14 cellular contexts compared by ENCODE assay signal in the genomic region with DNA sequence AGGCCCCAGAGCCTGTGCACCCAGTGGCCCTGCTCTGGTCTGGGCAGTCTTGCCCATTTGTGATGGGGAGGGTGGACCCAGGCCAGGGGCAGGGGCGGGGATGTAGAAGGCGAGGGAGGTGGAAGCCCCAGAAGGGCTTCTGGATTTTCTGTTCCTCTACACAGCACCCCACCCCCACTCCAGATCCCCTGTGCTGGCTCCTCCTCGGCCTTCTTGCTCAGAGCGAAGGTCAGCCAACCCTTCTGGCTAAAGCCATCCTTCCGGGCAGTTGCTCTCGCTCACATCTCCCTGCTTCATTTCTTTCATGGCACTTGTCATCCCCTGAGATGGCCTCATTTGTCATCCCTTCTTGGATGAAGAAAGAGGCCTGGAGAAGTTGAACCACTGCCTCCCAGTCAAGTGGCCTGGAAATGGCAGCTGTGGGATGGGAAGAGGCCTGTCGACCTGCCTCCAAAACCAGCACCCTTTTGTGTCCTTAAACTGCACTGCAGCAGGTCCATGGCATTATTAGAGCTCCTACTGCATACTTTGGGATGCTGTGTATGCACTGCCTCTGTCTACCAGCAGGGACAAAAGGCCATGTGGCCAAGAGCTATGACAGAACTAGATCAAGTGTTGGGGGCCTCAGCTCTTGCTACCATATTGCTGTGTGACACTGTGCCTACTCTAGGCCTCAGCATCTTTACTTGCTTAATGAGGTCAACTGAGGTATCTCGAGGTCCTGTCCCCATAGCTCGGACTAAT. TPM values are rescaled to one million over a fixed set of nuclear protein-coding genes. Genes with fewer than 3 reads are reported as not detected.
DNase-seq lines count a peak whose midpoint lies in the region; ATAC-seq, FAIRE-seq and TF ChIP-seq lines count a peak whose summit lies in the region.
"Had no signal": no experiment of that assay in that cellular context is flagged by ENCODE, and none has a peak within 500 bp of the region (broad histone marks: within the 10 kb centered on the region; RNA-seq: fewer than 3 reads in every experiment).

No MANE protein-coding gene starts in this region.

- no peak overlapping the region for H4K5ac ChIP-seq in H1 (ENCODE audit: insufficient read length, low read depth, low read length)

- POLR2A ChIA-PET in A673 (lab: Charles Lee; ENCODE audit: low non-redundant PET) = no interaction called here
- POLR2A ChIA-PET in HCT116 (lab: Charles Lee) = no interaction called here
- POLR2A ChIA-PET in H1 (lab: Charles Lee; ENCODE audit: partially characterized antibody) = interaction anchor here (2.0 kb wide), 1 partner anchor 12 kb away, joined by 6 read pairs; no protein-coding TSS in a partner anchor
- POLR2A ChIA-PET in naive thymus-derived CD4-positive, alpha-beta T cell (lab: Charles Lee) = interaction anchor here (1.1 to 1.8 kb wide), 2 partner anchors 11 to 20 kb away, joined by 3 to 6 read pairs; a partner anchor contains a TSS

- intact Hi-C loops in A673 (cut with micrococcal nuclease; ENCODE audit: unreplicated experiment) (no loop called here), HCT116 (cut with micrococcal nuclease) (no loop called here), mucosa of descending colon (cut with DNase I, micrococcal nuclease) (no loop called here)
- intact Hi-C loops in naive thymus-derived CD4-positive, alpha-beta T cell (cut with micrococcal nuclease) = no loop called here

- H3K79me2 ChIP-seq in HCT116 (ENCODE audit: insufficient read depth, low read length) (peaks cover 83% of the 10 kb centered on the region), H1 (ENCODE audit: control insufficient read depth in 1 of 2, insufficient read depth in 2 of 2, low read length in 2 of 2) (peaks cover 0 to 6% of the 10 kb centered on the region in 2 experiments; a peak in 1 of 4 replicates)

- H3K56ac ChIP-seq in H1 (replicated peaks; ENCODE audit: insufficient read length, low read depth, low read length) = no peak overlapping the region

- H4K20me1 ChIP-seq in HCT116 (ENCODE audit: insufficient read depth) = no peaks in the 10 kb centered on the region
- H4K20me1 ChIP-seq in H1 (replicated peaks in 1 of 2; ENCODE audit: control insufficient read depth in 1 of 2, insufficient read depth in 2 of 2, low read length in 2 of 2) = peaks cover 1 to 26% of the 10 kb centered on the region in 2 experiments

- H3K9ac ChIP-seq in HCT116 (ENCODE audit: low read length) (no peak overlapping the region), H1 (replicated peaks in 1 of 4; ENCODE audit: extremely low read depth in 1 of 4, low read depth in 3 of 4, low read length in 3 of 4) (no peak overlapping the region)

- no peak overlapping the region for H2AK5ac ChIP-seq in H1 (ENCODE audit: low read depth, low read length)

- no peak for TF ChIP-seq EP300 in H1 (IDR thresholded peaks at IDR 0.05; ENCODE audit: borderline replicate concordance in 1 of 2, low read depth in 2 of 2, low read length in 2 of 2)

- no peak overlapping the region for H2BK120ac ChIP-seq in H1 (replicated peaks; ENCODE audit: low read depth, low read length)

- peaks cover 6 to 24% (median 12%) of the 10 kb centered on the region in 7 donors for H3K4me1 Mint-ChIP-seq in naive thymus-derived CD4-positive, alpha-beta T cell

- TF ChIP-seq POLR2A in HCT116 (IDR thresholded peaks at IDR 0.05; ENCODE audit: borderline replicate concordance, extremely low read depth, insufficient read depth, insufficient read length) (no peak), H1 (IDR thresholded peaks at IDR 0.05; ENCODE audit: control extremely low read depth in 1 of 2, low read depth in 2 of 2, low read length in 2 of 2) (no peak)

- H3K9me3 Mint-ChIP-seq in naive thymus-derived CD4-positive, alpha-beta T cell = no peaks in the 10 kb centered on the region
- H3K9me3 Mint-ChIP-seq: T-helper 2 cell treated with Interferon-gamma antibody and Interleukin-4, amounts not matched to agents 5 μg/mL and 100 μg/mL, for 36 hours had no signal

- no peaks in the 10 kb centered on the region for H3K27me3 Mint-ChIP-seq in naive thymus-derived CD4-positive, alpha-beta T cell

- DNase-seq in A673 (ENCODE audit: low spot score) (no peak), HCT116 (ENCODE audit: low read depth, low spot score) (no peak), H1 (ENCODE audit: low read depth in 1 of 2, low spot score in 2 of 2) (no peak), HK-2 (ENCODE audit: unreplicated experiment) (no peak), SK-N-DZ (ENCODE audit: low spot score) (no peak), GM20000 (ENCODE audit: low spot score) (no peak), mucosa of descending colon (no peak)
- no peak for DNase-seq in naive thymus-derived CD4-positive, alpha-beta T cell
- DNase-seq: activated CD4-positive, alpha-beta T cell treated with anti-CD3 and anti-CD28 coated beads, Interleukin-2, amount 50 U/mL, for 48 hours; left cardiac atrium; NCI-H1092; stimulated activated CD4-positive, alpha-beta T cell treated with anti-CD3 and anti-CD28 coated beads, Interleukin-15, amount 100 ng/mL, for 24 hours had no signal

- no peak for FAIRE-seq in H1 (lab: Jason Lieb, UNC)
- FAIRE-seq: RCC 7860 had no signal

- H2AFZ ChIP-seq in HCT116 (ENCODE audit: low read depth, low read length, poor library complexity, severe bottlenecking) = no peak overlapping the region
- H2AFZ ChIP-seq in H1 (ENCODE audit: low read length) = no peak overlapping the region

- RAD21 ChIA-PET in HCT116 (lab: Charles Lee; ENCODE audit: low non-redundant PET in 1 of 2, low total read pairs in 2 of 2, uncharacterized antibody in 2 of 2, unreplicated experiment in 2 of 2) = no interaction called here

- no peak for TF ChIP-seq RAD21 in HCT116 (IDR thresholded peaks at IDR 0.05; ENCODE audit: low read depth)
- no peak for TF ChIP-seq RAD21 in H1 (IDR thresholded peaks at IDR 0.05 in 1 of 2, conservative IDR thresholded peaks at IDR 0.05 in 1 of 2; ENCODE audit: low read depth in 2 of 2, low read length in 2 of 2)

- peaks cover 4 to 27% (median 10%) of the 10 kb centered on the region in 5 donors for H3K36me3 Mint-ChIP-seq in naive thymus-derived CD4-positive, alpha-beta T cell

- no peak overlapping the region for H2BK5ac ChIP-seq in H1 (ENCODE audit: low read depth, low read length)

- H3K4ac ChIP-seq in H1 (replicated peaks; ENCODE audit: insufficient read length, low read depth, low read length) = no peak overlapping the region

- H2BK20ac ChIP-seq in H1 (ENCODE audit: low read length) = no peak overlapping the region

- no peak overlapping the region for H3K18ac ChIP-seq in H1 (ENCODE audit: extremely low read depth, low read length)

- no peaks in the 10 kb centered on the region for H3K9me2 ChIP-seq in HCT116 (ENCODE audit: insufficient read depth)

- 90% methylated on average over 8 of the region's 9 CpGs; no CpG with 5 or more reads in 1 of the 2 experiments for WGBS in H1 (ENCODE audit: extremely low coverage in 1 of 2, insufficient coverage in 1 of 2, insufficient read length in 1 of 2, insufficient replicate concordance in 2 of 2, low coverage in 1 of 2, low lambda C conversion rate in 2 of 2, missing lambda C conversion rate in 1 of 2), 2 experiments

- TF ChIP-seq CTCF in A673 (conservative IDR thresholded peaks at IDR 0.05; ENCODE audit: low read depth, low read length) (peak; percentile 16; the same call in 1 of the 2 replicates), HCT116 (IDR thresholded peaks at IDR 0.05 in 2 of 3, conservative IDR thresholded peaks at IDR 0.05 in 1 of 3; ENCODE audit: borderline replicate concordance in 1 of 3, insufficient read depth in 1 of 3, low read depth in 2 of 3, low read length in 2 of 3) (peak in 2 of 3 experiments; percentile 42 to 45; a peak in 4 of 6 replicates), H1 (IDR thresholded peaks at IDR 0.05; ENCODE audit: control extremely low read depth in 1 of 3, insufficient read depth in 1 of 3, low read depth in 1 of 3, low read length in 3 of 3) (peak in 1 of 3 experiments; percentile 27; a peak in 1 of 4 replicates), GM20000 (IDR thresholded peaks at IDR 0.05; ENCODE audit: extremely low read depth, missing control alignments) (no peak), mucosa of descending colon (IDR thresholded peaks at IDR 0.05) (no peak)

- H3K4me2 ChIP-seq in HCT116 (ENCODE audit: low read length) = no peak overlapping the region
- H3K4me2 ChIP-seq in H1 (ENCODE audit: insufficient read depth in 1 of 2, low read depth in 2 of 2, low read length in 2 of 2) = no peak overlapping the region

- H2BK15ac ChIP-seq in H1 (ENCODE audit: low read length) = no peak overlapping the region

- no peaks in the 10 kb centered on the region for H3K27me3 ChIP-seq in A673 (replicated peaks; ENCODE audit: insufficient read depth, low read depth, low read length, poor library complexity)
- H3K27me3 ChIP-seq in HCT116 (ENCODE audit: insufficient read depth, low read length) = no peaks in the 10 kb centered on the region
- H3K27me3 ChIP-seq in H1 (replicated peaks in 1 of 4; ENCODE audit: control insufficient read depth in 3 of 4, extremely low read depth in 1 of 4, insufficient read depth in 3 of 4, low read length in 3 of 4) = no peaks in the 10 kb centered on the region
- H3K27me3 ChIP-seq in naive thymus-derived CD4-positive, alpha-beta T cell (ENCODE audit: control insufficient read depth in 2 of 2, insufficient read depth in 2 of 2, low read length in 2 of 2) = no peaks in the 10 kb centered on the region

- H3K23ac ChIP-seq in H1 (ENCODE audit: insufficient read length) = no peak overlapping the region

- ATAC-seq in HCT116 (peak; percentile 35; the same call in 1 of the 2 replicates), mucosa of descending colon (no peak)
- peak; percentile 34 for ATAC-seq in naive thymus-derived CD4-positive, alpha-beta T cell

- H3K23me2 ChIP-seq in H1 (ENCODE audit: low read depth, low read length) = no peaks in the 10 kb centered on the region

- no peak overlapping the region for H3K4me3 ChIP-seq in A673 (ENCODE audit: low read depth, low read length, poor library complexity, severe bottlenecking)
- H3K4me3 ChIP-seq in HCT116 (replicated peaks in 1 of 2; ENCODE audit: low read depth in 1 of 2, low read length in 2 of 2) = no peak overlapping the region
- no peak overlapping the region for H3K4me3 ChIP-seq in H1 (ENCODE audit: extremely low read depth in 1 of 4, insufficient read depth in 2 of 4, low read depth in 3 of 4, low read length in 4 of 4)
- H3K4me3 ChIP-seq in naive thymus-derived CD4-positive, alpha-beta T cell (ENCODE audit: low read length) = no peak overlapping the region
- no peak overlapping the region for H3K4me3 ChIP-seq in mucosa of descending colon

- no peak overlapping the region for H3K14ac ChIP-seq in H1 (ENCODE audit: insufficient read length)

- no peak overlapping the region; the same call in 1 of the 2 replicates for H4K8ac ChIP-seq in H1 (ENCODE audit: extremely low read depth, insufficient read depth, low read length)

- no peaks in the 10 kb centered on the region for H3K4me1 ChIP-seq in A673 (ENCODE audit: insufficient read depth, low read length, poor library complexity, severe bottlenecking)
- H3K4me1 ChIP-seq in HCT116 (ENCODE audit: control insufficient read depth in 1 of 2, insufficient read depth in 2 of 2, low read length in 2 of 2) = peaks cover 18 to 22% of the 10 kb centered on the region in 2 experiments
- H3K4me1 ChIP-seq in H1 (replicated peaks in 1 of 4; ENCODE audit: control insufficient read depth in 3 of 4, insufficient read depth in 4 of 4, low read length in 3 of 4) = peaks cover 0 to 2% (median 0%) of the 10 kb centered on the region in 4 experiments; a peak in 1 of 7 replicates
- no peaks in the 10 kb centered on the region for H3K4me1 ChIP-seq in naive thymus-derived CD4-positive, alpha-beta T cell (ENCODE audit: control insufficient read depth in 2 of 2, insufficient read depth in 2 of 2, low read length in 2 of 2)
- H3K4me1 ChIP-seq in mucosa of descending colon (ENCODE audit: low read depth) = no peaks in the 10 kb centered on the region

- H3K27ac Mint-ChIP-seq in naive thymus-derived CD4-positive, alpha-beta T cell = peak overlapping the region in 1 of 9 donors; percentile 56
- H3K27ac Mint-ChIP-seq: T-helper 2 cell treated with Interferon-gamma antibody and Interleukin-4, amounts not matched to agents 5 μg/mL and 100 μg/mL, for 36 hours had no signal

- H3K9me3 ChIP-seq in A673 (ENCODE audit: low read depth, low read length, poor library complexity, severe bottlenecking) = no peaks in the 10 kb centered on the region
- no peaks in the 10 kb centered on the region for H3K9me3 ChIP-seq in HCT116 (ENCODE audit: control insufficient read depth in 1 of 2, insufficient read depth in 1 of 2, low read depth in 1 of 2, low read length in 2 of 2)
- H3K9me3 ChIP-seq in H1 (ENCODE audit: insufficient read depth in 2 of 2, low read depth in 1 of 2, low read length in 1 of 2) = no peaks in the 10 kb centered on the region
- no peaks in the 10 kb centered on the region for H3K9me3 ChIP-seq in naive thymus-derived CD4-positive, alpha-beta T cell (ENCODE audit: control insufficient read depth in 2 of 3, low read length in 3 of 3)
- H3K9me3 ChIP-seq in mucosa of descending colon = no peaks in the 10 kb centered on the region

- CTCF ChIA-PET in A673 (lab: Charles Lee) (interaction anchor here (0.6 to 0.9 kb wide), 3 partner anchors 13 to 27 kb away, joined by 4 to 5 read pairs (median 4); no protein-coding TSS in a partner anchor), HCT116 (lab: Charles Lee) (interaction anchor here (0.9 to 1.5 kb wide), 5 partner anchors 12 to 154 kb away, joined by 3 to 4 read pairs (median 4); no protein-coding TSS in a partner anchor), H1 (lab: Charles Lee; ENCODE audit: partially characterized antibody) (interaction anchor here (0.5 to 8.5 kb wide), 22 partner anchors 11 to 659 kb away, joined by 3 to 92 read pairs (median 4); a partner anchor contains a TSS)
- CTCF ChIA-PET in naive thymus-derived CD4-positive, alpha-beta T cell (lab: Charles Lee) = interaction anchor here (0.5 to 1.9 kb wide), 5 partner anchors 10 to 45 kb away, joined by 3 to 7 read pairs (median 5); no protein-coding TSS in a partner anchor

- no peak overlapping the region for H4K91ac ChIP-seq in H1 (replicated peaks; ENCODE audit: insufficient read length, low read length)

- peaks cover 23% of the 10 kb centered on the region for H3K36me3 ChIP-seq in A673 (ENCODE audit: insufficient read depth, low read length, poor library complexity, severe bottlenecking)
- peaks cover 24 to 29% of the 10 kb centered on the region in 2 experiments; a peak in 3 of 4 replicates for H3K36me3 ChIP-seq in HCT116 (ENCODE audit: control insufficient read depth in 1 of 2, insufficient read depth in 2 of 2, low read length in 2 of 2)
- H3K36me3 ChIP-seq in H1 (ENCODE audit: control insufficient read depth in 2 of 4, insufficient read depth in 4 of 4, low read length in 3 of 4) = peaks cover 2 to 19% (median 8%) of the 10 kb centered on the region in 4 experiments; a peak in 5 of 8 replicates
- peaks cover 0 to 59% (median 5%) of the 10 kb centered on the region in 3 experiments for H3K36me3 ChIP-seq in naive thymus-derived CD4-positive, alpha-beta T cell (ENCODE audit: control insufficient read depth in 2 of 3, insufficient read depth in 3 of 3, low read length in 3 of 3)
- peaks cover 2% of the 10 kb centered on the region for H3K36me3 ChIP-seq in mucosa of descending colon (ENCODE audit: low read depth)

- BruUV-seq in A673 (replicated peaks; lab: Mats Ljungman, UMichigan) (no TSS peak), HCT116 (replicated peaks; lab: Mats Ljungman, UMichigan) (no TSS peak)

- H3K79me1 ChIP-seq in H1 (ENCODE audit: low read depth, low read length) = peaks cover 11% of the 10 kb centered on the region

- H3K27ac ChIP-seq in A673 (ENCODE audit: low read depth, low read length, poor library complexity, severe bottlenecking) = no peak overlapping the region
- no peak overlapping the region for H3K27ac ChIP-seq in HCT116 (ENCODE audit: low read depth, low read length)
- no peak overlapping the region for H3K27ac ChIP-seq in H1 (ENCODE audit: low read depth, low read length)
- no peak overlapping the region for H3K27ac ChIP-seq in naive thymus-derived CD4-positive, alpha-beta T cell (ENCODE audit: low read depth, low read length)

- H2BK12ac ChIP-seq in H1 (ENCODE audit: low read depth, low read length) = no peak overlapping the region

- no peak overlapping the region for H3K4me3 Mint-ChIP-seq in naive thymus-derived CD4-positive, alpha-beta T cell
- H3K4me3 Mint-ChIP-seq: T-helper 2 cell treated with Interferon-gamma antibody and Interleukin-4, amounts not matched to agents 5 μg/mL and 100 μg/mL, for 36 hours had no signal

RNA-seq across cellular contexts. Expression of a gene that starts 19.9 kb away (rescaled TPM):
- total RNA-seq in A673 (2021) = 22.9 and 25.9 TPM in 2 replicates
- total RNA-seq in HCT116 (2021; ENCODE audit: unreplicated experiment) = 31.9 TPM
- polyA plus RNA-seq in HCT116 (2012) = 43.0 and 49.4 TPM in 2 replicates
- 28.9 and 33.3 TPM in 2 replicates for total RNA-seq in H1 (2021; fragmentation: NEBNext Ultra II Directional; extraction: Animal tissue kit (Norgen Biotek cat#: 25700))
- 75.9 and 82.7 TPM in 2 replicates for polyA plus RNA-seq in H1 (2011; rRNA removed)
- polyA plus RNA-seq in H1 (2011; cell fraction: cytosol; rRNA removed) = 32.6 TPM
- polyA plus RNA-seq in H1 (2011; cell fraction: nucleus; rRNA removed) = 44.3 TPM
- 23.4 to 37.5 TPM (median 32.2 TPM) in 4 replicates for polyA plus RNA-seq in H1 (2012, experiment 1 of 2)
- polyA plus RNA-seq in H1 (2012, experiment 2 of 2) = 31.5 TPM
- polyA plus RNA-seq in H1 (2013, experiment 1 of 2) = 51.2 TPM
- 59.3 TPM for polyA plus RNA-seq in H1 (2013, experiment 2 of 2)
- 63.8 and 102 TPM in 2 replicates for polyA minus RNA-seq in H1 (2011; rRNA and poly(A)+ RNA removed)
- polyA minus RNA-seq in H1 (2011; cell fraction: cytosol; rRNA and poly(A)+ RNA removed) = 37.4 TPM
- polyA minus RNA-seq in H1 (2011; cell fraction: nucleus; rRNA and poly(A)+ RNA removed) = 12.9 TPM
- 10 to 100 TPM; 16.0 to 27.6 (median 20.8) TPM for total RNA-seq in naive thymus-derived CD4-positive, alpha-beta T cell
- polyA plus RNA-seq in naive thymus-derived CD4-positive, alpha-beta T cell = 10 to 100 TPM; 18.1 to 29.3 TPM
- 39.0 and 41.6 TPM in 2 replicates for polyA plus RNA-seq in SK-N-DZ (2014; cell fraction: cytosol; rRNA removed)
- polyA plus RNA-seq in SK-N-DZ (2014; cell fraction: nucleus; rRNA removed) = 19.4 and 20.3 TPM in 2 replicates
- total RNA-seq in mucosa of descending colon = 10 to 100 TPM; 21.2 to 34.3 (median 23.3) TPM

RNA-seq across cellular contexts. Expression of a gene that starts 20.7 kb away (rescaled TPM):
- total RNA-seq in A673 (2021) (169 and 203 TPM in 2 replicates), HCT116 (2021; ENCODE audit: unreplicated experiment) (114 TPM), mucosa of descending colon (10 to 100 TPM; 90.1 to 94.4 (median 94.1) TPM)
- 69.3 and 94.4 TPM in 2 replicates for polyA plus RNA-seq in HCT116 (2012)
- 184 and 185 TPM in 2 replicates for total RNA-seq in H1 (2021; fragmentation: NEBNext Ultra II Directional; extraction: Animal tissue kit (Norgen Biotek cat#: 25700))
- 131 and 141 TPM in 2 replicates for polyA plus RNA-seq in H1 (2011; rRNA removed)
- 114 TPM for polyA plus RNA-seq in H1 (2011; cell fraction: cytosol; rRNA removed)
- polyA plus RNA-seq in H1 (2011; cell fraction: nucleus; rRNA removed) = 64.5 TPM
- 130 to 225 TPM (median 146 TPM) in 4 replicates for polyA plus RNA-seq in H1 (2012, experiment 1 of 2)
- polyA plus RNA-seq in H1 (2012, experiment 2 of 2) = 129 TPM
- polyA plus RNA-seq in H1 (2013, experiment 1 of 2) = 239 TPM
- 238 TPM for polyA plus RNA-seq in H1 (2013, experiment 2 of 2)
- 96.4 and 107 TPM in 2 replicates for polyA minus RNA-seq in H1 (2011; rRNA and poly(A)+ RNA removed)
- polyA minus RNA-seq in H1 (2011; cell fraction: cytosol; rRNA and poly(A)+ RNA removed) = 47.3 TPM
- 89.1 TPM for polyA minus RNA-seq in H1 (2011; cell fraction: nucleus; rRNA and poly(A)+ RNA removed)
- 100 to 1,000 TPM; 131 to 167 (median 140) TPM for total RNA-seq in naive thymus-derived CD4-positive, alpha-beta T cell
- 100 to 1,000 TPM; 128 to 134 TPM for polyA plus RNA-seq in naive thymus-derived CD4-positive, alpha-beta T cell
- 79.0 and 79.5 TPM in 2 replicates for polyA plus RNA-seq in SK-N-DZ (2014; cell fraction: cytosol; rRNA removed)
- polyA plus RNA-seq in SK-N-DZ (2014; cell fraction: nucleus; rRNA removed) = 52.4 and 140 TPM in 2 replicates

RNA-seq across cellular contexts. Expression of a gene that starts 57.0 kb away (rescaled TPM):
- 130 and 136 TPM in 2 replicates for total RNA-seq in A673 (2021)
- total RNA-seq in HCT116 (2021; ENCODE audit: unreplicated experiment) = 113 TPM
- polyA plus RNA-seq in HCT116 (2012) = 49.1 and 50.9 TPM in 2 replicates
- 24.1 and 24.5 TPM in 2 replicates for total RNA-seq in H1 (2021; fragmentation: NEBNext Ultra II Directional; extraction: Animal tissue kit (Norgen Biotek cat#: 25700))
- polyA plus RNA-seq in H1 (2011; rRNA removed) = 7.1 and 13.1 TPM in 2 replicates
- polyA plus RNA-seq in H1 (2011; cell fraction: cytosol; rRNA removed) = 16.1 TPM
- polyA plus RNA-seq in H1 (2011; cell fraction: nucleus; rRNA removed) = 10.5 TPM
- polyA plus RNA-seq in H1 (2012, experiment 1 of 2) = 6.1 to 8.3 TPM (median 7.2 TPM) in 4 replicates
- 4.8 TPM for polyA plus RNA-seq in H1 (2012, experiment 2 of 2)
- polyA plus RNA-seq in H1 (2013, experiment 1 of 2) = 15.1 TPM
- 15.0 TPM for polyA plus RNA-seq in H1 (2013, experiment 2 of 2)
- 1.3 and 1.4 TPM in 2 replicates for polyA minus RNA-seq in H1 (2011; rRNA and poly(A)+ RNA removed)
- 18.6 TPM for polyA minus RNA-seq in H1 (2011; cell fraction: cytosol; rRNA and poly(A)+ RNA removed)
- 16.1 TPM for polyA minus RNA-seq in H1 (2011; cell fraction: nucleus; rRNA and poly(A)+ RNA removed)
- 100 to 1,000 TPM in 1 of 5 experiments, 10 to 100 TPM in 4; 27.8 to 201 (median 40.9) TPM for total RNA-seq in naive thymus-derived CD4-positive, alpha-beta T cell
- polyA plus RNA-seq in naive thymus-derived CD4-positive, alpha-beta T cell = 10 to 100 TPM; 12.8 to 14.4 TPM
- polyA plus RNA-seq in SK-N-DZ (2014; cell fraction: cytosol; rRNA removed) = 13.0 and 16.6 TPM in 2 replicates
- polyA plus RNA-seq in SK-N-DZ (2014; cell fraction: nucleus; rRNA removed) = 9.2 and 13.7 TPM in 2 replicates
- total RNA-seq in mucosa of descending colon = 10 to 100 TPM; 20.2 to 86.7 (median 41.3) TPM

Comparison
In these comparisons a context has a peak if more than half of its experiments do, and no peak if none do; other contexts are left out.
1. CTCF ChIP-seq: peak in A673 (single experiment) and HCT116 (2 of 3); none in GM20000 (single experiment) and mucosa of descending colon (single experiment).
2. POLR2A ChIA-PET loops: an anchor here in H1 (2.0 kb wide) and naive thymus-derived CD4-positive, alpha-beta T cell (1.1 to 1.8 kb wide); none called in A673 and HCT116.